Comparison of ENCODE assay signal across 1 cellular context in the genomic region with DNA sequence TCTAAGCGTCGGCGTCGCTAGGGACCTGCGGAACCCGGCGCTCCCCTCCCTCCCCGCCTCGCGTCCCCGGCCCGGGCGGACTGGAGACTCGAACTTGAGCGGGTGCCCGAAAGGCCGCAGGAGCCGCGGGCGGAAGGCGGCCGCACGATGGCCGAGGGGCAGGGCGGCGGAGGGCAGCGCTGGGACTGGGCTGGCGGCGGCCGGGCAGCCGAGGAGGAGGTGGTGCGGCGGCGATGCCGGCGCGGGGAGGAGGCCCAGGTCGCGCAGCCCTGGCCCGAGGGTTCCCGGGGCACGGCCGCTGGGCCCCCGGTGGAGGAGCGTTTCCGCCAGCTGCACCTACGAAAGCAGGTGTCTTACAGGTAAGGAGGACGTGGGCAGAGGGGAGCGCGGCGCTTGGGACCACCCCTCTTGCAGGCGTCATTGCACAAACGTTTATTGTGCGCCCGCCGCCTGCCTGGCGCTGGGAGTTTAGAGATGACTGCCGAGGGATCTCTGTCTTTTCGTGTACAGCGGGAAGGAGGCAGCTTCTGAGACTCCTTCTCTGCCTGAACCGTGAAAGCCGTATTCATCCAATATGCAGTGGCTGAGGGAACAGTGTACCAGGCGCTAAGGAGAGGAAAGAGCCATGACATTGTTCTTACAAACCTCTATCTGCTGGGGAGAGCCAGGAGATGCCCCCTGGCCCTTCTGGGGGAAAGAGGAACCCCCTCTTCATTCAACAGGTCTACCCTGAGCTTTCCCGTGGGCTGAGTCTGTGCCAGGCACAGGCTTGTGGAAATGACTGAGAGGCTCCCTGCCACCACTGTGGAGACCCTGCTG.
TF ChIP-seq lines count a peak whose summit lies in the region.

No MANE protein-coding gene starts in this region.

TF ChIP-seq in A549, 52 proteins besides CTCF, POLR2A, EP300 and RAD21 (continued from another document):
- no peak for TF ChIP-seq HEYL (CRISPR knock-in tag; IDR thresholded peaks at IDR 0.05)
- TF ChIP-seq CEBPB (IDR thresholded peaks at IDR 0.05): no peak
- no peak for TF ChIP-seq ZNF302 (CRISPR knock-in tag; IDR thresholded peaks at IDR 0.05)
- no peak for TF ChIP-seq FOSB (CRISPR knock-in tag; IDR thresholded peaks at IDR 0.05)
- TF ChIP-seq NPAS2 (CRISPR knock-in tag; IDR thresholded peaks at IDR 0.05; ENCODE audit: borderline replicate concordance): no peak
- TF ChIP-seq, protein P1, sequence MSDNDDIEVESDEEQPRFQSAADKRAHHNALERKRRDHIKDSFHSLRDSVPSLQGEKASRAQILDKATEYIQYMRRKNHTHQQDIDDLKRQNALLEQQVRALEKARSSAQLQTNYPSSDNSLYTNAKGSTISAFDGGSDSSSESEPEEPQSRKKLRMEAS (IDR thresholded peaks at IDR 0.05): no peak
- no peak for TF ChIP-seq NR3C1 (IDR thresholded peaks at IDR 0.05)
